Comparison of ENCODE assay signal across 19 cellular contexts in the genomic region with DNA sequence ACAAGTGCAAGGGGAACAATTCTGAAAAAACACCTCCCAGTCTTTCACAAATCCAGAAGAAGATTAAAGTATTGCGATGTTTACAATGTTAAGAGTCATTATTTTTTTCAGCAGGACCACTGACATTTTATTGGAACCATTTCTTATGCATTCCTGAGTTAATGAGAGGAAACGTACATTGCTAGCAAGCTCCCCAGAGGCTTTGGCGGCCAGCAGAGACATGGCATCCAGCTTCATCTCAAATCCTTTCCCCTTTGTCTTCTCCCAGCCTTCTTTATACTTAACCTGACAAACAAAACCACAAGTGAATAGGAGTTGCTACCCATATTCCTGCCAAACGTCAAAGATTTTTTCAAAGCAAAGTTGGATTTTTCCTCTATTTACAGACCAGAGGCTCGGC. TPM values are rescaled to one million over a fixed set of nuclear protein-coding genes. Genes with fewer than 3 reads are reported as not detected.
"Had no signal": no experiment of that assay in that cellular context is flagged by ENCODE, and none has a peak within 500 bp of the region (broad histone marks: within the 10 kb centered on the region; RNA-seq: fewer than 3 reads in every experiment).

No MANE protein-coding gene starts in this region.

- H3K36me3 Mint-ChIP-seq: activated naive CD4-positive, alpha-beta T cell treated with anti-CD3 and anti-CD28 coated beads, Interleukin-2, amount 50 U/mL, for 72 hours had no signal

- H3K4me3 Mint-ChIP-seq: activated B cell treated with CpG ODN at 0.5 μM for 24 hours; activated CD4-positive, alpha-beta T cell treated with anti-CD3 and anti-CD28 coated beads, Interleukin-2, amount 10 ng/mL, durations not matched to agents 7 days and 5 days; activated T-helper 17 cell treated with anti-CD3 and anti-CD28 coated beads, Interleukin-2, amount 50 U/mL, for 72 hours; stimulated activated naive CD8-positive, alpha-beta T cell treated with anti-CD3 and anti-CD28 coated beads, Interleukin-15, amount 100 ng/mL, for 72 hours had no signal

- H3K36me3 ChIP-seq: cardiac muscle cell, thoracic aorta had no signal

- H3K4me3 ChIP-seq: cardiac muscle cell, hepatocyte, thoracic aorta had no signal

- H3K4me1 Mint-ChIP-seq: activated B cell treated with CpG ODN at 0.5 μM for 24 hours; activated CD4-positive, alpha-beta T cell treated with anti-CD3 and anti-CD28 coated beads, Interleukin-2, amount 10 ng/mL, durations not matched to agents 7 days and 5 days; activated T-helper 17 cell treated with anti-CD3 and anti-CD28 coated beads, Interleukin-2, amount 50 U/mL, for 72 hours; stimulated activated naive CD8-positive, alpha-beta T cell treated with anti-CD3 and anti-CD28 coated beads, Interleukin-15, amount 100 ng/mL, for 72 hours had no signal

- H3K27me3 ChIP-seq: cardiac muscle cell, hepatocyte had no signal

- H3K9me3 Mint-ChIP-seq: activated B cell treated with CpG ODN at 0.5 μM for 24 hours; activated CD4-positive, alpha-beta T cell treated with anti-CD3 and anti-CD28 coated beads, Interleukin-2, amount 10 ng/mL, durations not matched to agents 7 days and 5 days; activated T-helper 17 cell treated with anti-CD3 and anti-CD28 coated beads, Interleukin-2, amount 50 U/mL, for 72 hours; stimulated activated naive CD8-positive, alpha-beta T cell treated with anti-CD3 and anti-CD28 coated beads, Interleukin-15, amount 100 ng/mL, for 72 hours had no signal

- ATAC-seq: activated naive CD4-positive, alpha-beta T cell treated with anti-CD3 and anti-CD28 coated beads, Interleukin-2, amount 50 U/mL, for 72 hours; activated T-helper 17 cell treated with anti-CD3 and anti-CD28 coated beads, Interleukin-2, amount 50 U/mL, for 72 hours; SK-N-SH treated with all-trans-retinoic acid at 6 μM for 48 hours; stimulated activated naive CD8-positive, alpha-beta T cell treated with anti-CD3 and anti-CD28 coated beads, Interleukin-15, amount 100 ng/mL, for 72 hours had no signal

- DNase-seq: activated B cell treated with CpG ODN at 0.5 μM for 24 hours; activated CD4-positive, alpha-beta T cell treated with anti-CD3 and anti-CD28 coated beads, Interleukin-2, amount 10 ng/mL, durations not matched to agents 7 days and 5 days; activated T-cell treated with anti-CD3 and anti-CD28 coated beads for 4 hours; amniotic stem cell; effector CD8-positive, alpha-beta T cell; kidney; stimulated activated CD4-positive, alpha-beta T cell treated with anti-CD3 and anti-CD28 coated beads, Interleukin-15, amount 100 ng/mL, for 24 hours; stimulated activated CD4-positive, alpha-beta T cell treated with anti-CD3 and anti-CD28 coated beads, Interleukin-4, amount 100 ng/mL, for 24 hours; stimulated activated naive CD8-positive, alpha-beta T cell treated with anti-CD3 and anti-CD28 coated beads, Interleukin-15, amount 100 ng/mL, for 72 hours had no signal

- H3K27ac ChIP-seq: cardiac muscle cell, hepatocyte, thoracic aorta had no signal

- H3K9me3 ChIP-seq: thoracic aorta had no signal

- H3K27ac Mint-ChIP-seq: activated B cell treated with CpG ODN at 0.5 μM for 24 hours; activated CD4-positive, alpha-beta T cell treated with anti-CD3 and anti-CD28 coated beads, Interleukin-2, amount 10 ng/mL, durations not matched to agents 7 days and 5 days; activated naive CD4-positive, alpha-beta T cell treated with anti-CD3 and anti-CD28 coated beads, Interleukin-2, amount 50 U/mL, for 72 hours; activated T-helper 17 cell treated with anti-CD3 and anti-CD28 coated beads, Interleukin-2, amount 50 U/mL, for 72 hours; stimulated activated naive CD8-positive, alpha-beta T cell treated with anti-CD3 and anti-CD28 coated beads, Interleukin-15, amount 100 ng/mL, for 72 hours had no signal

RNA-seq across cellular contexts. Expression of gene NRAP, which starts 32.2 kb away (rescaled TPM):
- total RNA-seq: activated B cell treated with CpG ODN at 0.5 μM for 24 hours; activated CD4-positive, alpha-beta T cell treated with anti-CD3 and anti-CD28 coated beads, Interleukin-2, amount 10 ng/mL, durations not matched to agents 7 days and 5 days; activated CD8-positive, alpha-beta memory T cell treated with anti-CD3 and anti-CD28 coated beads for 36 hours; activated naive CD4-positive, alpha-beta T cell treated with anti-CD3 and anti-CD28 coated beads, Interleukin-2, amount 50 U/mL, for 72 hours; activated T-helper 17 cell treated with anti-CD3 and anti-CD28 coated beads, Interleukin-2, amount 50 U/mL, for 72 hours; fibroblast of lung; frontal cortex; hepatocyte; kidney; T-helper 1 cell treated with Interleukin-12 subunit alpha and Interleukin-12 subunit beta and Interleukin-4 antibody, amounts not matched to agents 30 ng/mL and 1 ng/mL, for 36 hours; thoracic aorta had no signal
- polyA plus RNA-seq: fibroblast of lung had no signal
